ENCODE assay signal across 8 cellular contexts in genomic region chr1:53327183-53327941, GRCh38. TPM values are rescaled to one million over a fixed set of nuclear protein-coding genes. Genes with fewer than 3 reads are reported as not detected.
DNase-seq lines count a peak whose midpoint lies in the region; ATAC-seq, FAIRE-seq and TF ChIP-seq lines count a peak whose summit lies in the region.

No MANE protein-coding gene starts in this region.

- H3K4me1 ChIP-seq in HUES6 (ENCODE audit: control insufficient read depth, insufficient read depth, low read length) (peaks cover 23% of the 10 kb centered on the region), adrenal gland (replicated peaks in 1 of 2) (peaks cover 20 to 27% of the 10 kb centered on the region in 2 donors)

- no peaks in the 10 kb centered on the region for H3K9me3 ChIP-seq in HUES6 (ENCODE audit: control insufficient read depth, insufficient read depth, low read depth, low read length)
- no peaks in the 10 kb centered on the region for H3K9me3 ChIP-seq in adrenal gland (replicated peaks in 1 of 3)
- H3K9me3 ChIP-seq in iPS-18c (ENCODE audit: control insufficient read depth, insufficient read depth, low read length) = peaks cover 2% of the 10 kb centered on the region

- peak overlapping the region; percentile 99 for H3K9ac ChIP-seq in HUES6 (ENCODE audit: low read length)

- DNase-seq in AG09309 (ENCODE audit: low read depth) (no peak), GM19239 (ENCODE audit: insufficient read length, low spot score) (peak; percentile 53), SW480 (ENCODE audit: low spot score) (peak; percentile 50), adrenal gland (peak; percentile 19 to 54 (median 30))
- DNase-seq in stimulated activated CD4-positive, alpha-beta T cell treated with anti-CD3 and anti-CD28 coated beads, Interleukin-15, amount 100 ng/mL, for 24 hours = peak; percentile 67

- H3K4me3 ChIP-seq in AG09309 (ENCODE audit: control insufficient read depth, low read depth, low read length) (peak overlapping the region; percentile 92), HUES6 (ENCODE audit: low read depth, low read length) (peak overlapping the region; percentile 96), adrenal gland (peak overlapping the region in 3 of 4 donors; percentile 17 to 61 (median 24)), iPS-18c (ENCODE audit: insufficient read depth, low read depth, low read length) (peak overlapping the region; percentile 89)

- no peak for ATAC-seq in HG03565 (IDR thresholded peaks at IDR 0.05; ENCODE audit: unreplicated experiment)

- H3K27ac ChIP-seq in HUES6 (ENCODE audit: low read depth, low read length) (peak overlapping the region; percentile 98), adrenal gland (peak overlapping the region in 1 of 5 donors; percentile 63)

- H3K27me3 ChIP-seq in HUES6 (ENCODE audit: control insufficient read depth, insufficient read depth, low read length) (no peaks in the 10 kb centered on the region), adrenal gland (no peaks in the 10 kb centered on the region)

- no peak for TF ChIP-seq CTCF in AG09309 (IDR thresholded peaks at IDR 0.05; ENCODE audit: control insufficient read depth, insufficient read depth, low read depth, low read length, missing control alignments)
- no peak for TF ChIP-seq CTCF in adrenal gland (IDR thresholded peaks at IDR 0.05)

- WGBS in adrenal gland, 4 donors = 0 to 1% (median 0%) methylated on average over 18 to 73 of the region's 73 CpGs; no CpG with 5 or more reads in 1 of the 4 donors

- H3K36me3 ChIP-seq in HUES6 (ENCODE audit: control insufficient read depth, insufficient read depth, low read length) (peaks cover 34% of the 10 kb centered on the region), adrenal gland (replicated peaks in 1 of 2) (no peaks in the 10 kb centered on the region)

- no peak for TF ChIP-seq POLR2A in adrenal gland (IDR thresholded peaks at IDR 0.05)

- peak; percentile 67 for FAIRE-seq in GM19239 (lab: Jason Lieb, UNC)

- intact Hi-C loops in adrenal gland (cut with DNase I) = no loop called here

RNA-seq across cellular contexts. Expression of gene LRP8, which starts 0.5 kb away (rescaled TPM):
- total RNA-seq in adrenal gland = 1 to 10 TPM in 7 of 8 donors, under 1 TPM in 1; 0.66 to 7.0 (median 2.7) TPM
- 1 to 10 TPM in 1 of 3 donors, under 1 TPM in 2; 0.64 to 7.6 (median 0.72) TPM for polyA plus RNA-seq in adrenal gland

Comparison
In these comparisons a context has a peak if more than half of its experiments do, and no peak if none do; other contexts are left out.
1. H3K4me3 ChIP-seq: peak in every context shown above with its lines; median percentile 96 in HUES6; 92 in AG09309; 89 in iPS-18c; 24 in adrenal gland.